30 cellular contexts compared by ENCODE assay signal in genomic region chr17:67273900-67274299, GRCh38.
"Had no signal": no experiment of that assay in that cellular context is flagged by ENCODE, and none has a peak within 500 bp of the region (broad histone marks: within the 10 kb centered on the region; RNA-seq: fewer than 3 reads in every experiment).

No MANE protein-coding gene starts in this region.

- H3K27me3 Mint-ChIP-seq: dendritic cell treated with granulocyte-macrophage colony-stimulating factor and Interleukin-4, amounts not matched to agents 40 ng/mL and 50 ng/mL, for 4 days; effector memory CD8-positive, alpha-beta T cell had no signal

- FAIRE-seq: colon, endometrium, endothelial cell of umbilical vein, frontal cortex had no signal

- DNase-seq: colonic mucosa; cortex of kidney; dermis blood vessel endothelial cell; dorsolateral prefrontal cortex; effector CD4-positive, alpha-beta T cell; effector CD8-positive, alpha-beta T cell; effector memory CD4-positive, alpha-beta T cell; effector memory CD8-positive, alpha-beta T cell; endodermal cell; erythroblast; esophagus squamous epithelium; foreskin fibroblast; foreskin keratinocyte; foreskin melanocyte; gastrocnemius medialis; glutamatergic neuron; head of caudate nucleus; heart left ventricle; heart right ventricle had no signal

- H3K4me2 ChIP-seq: hepatocyte had no signal

- H3K4me3 ChIP-seq: colonic mucosa, coronary artery, dorsolateral prefrontal cortex, esophagus muscularis mucosa, esophagus squamous epithelium, gastrocnemius medialis, gastroesophageal sphincter, heart left ventricle, heart right ventricle, hepatocyte had no signal

- H3K36me3 ChIP-seq: colonic mucosa, esophagus muscularis mucosa, esophagus squamous epithelium, gastrocnemius medialis, gastroesophageal sphincter, heart left ventricle, heart right ventricle had no signal

- H3K4me1 ChIP-seq: colonic mucosa, esophagus muscularis mucosa, esophagus squamous epithelium, foreskin keratinocyte, gastrocnemius medialis, gastroesophageal sphincter, heart left ventricle had no signal

- H3K27ac ChIP-seq: colonic mucosa, coronary artery, dorsolateral prefrontal cortex, epithelial cell of prostate, esophagus muscularis mucosa, esophagus squamous epithelium, foreskin keratinocyte, gastrocnemius medialis, gastroesophageal sphincter, heart left ventricle, heart right ventricle, hepatocyte had no signal

- H3K27ac Mint-ChIP-seq: dendritic cell treated with granulocyte-macrophage colony-stimulating factor and Interleukin-4, amounts not matched to agents 40 ng/mL and 50 ng/mL, for 4 days; endodermal cell had no signal

- H3K9me3 ChIP-seq: colonic mucosa, esophagus muscularis mucosa, esophagus squamous epithelium, gastrocnemius medialis, gastroesophageal sphincter, heart left ventricle, heart right ventricle had no signal

- H3K4me1 Mint-ChIP-seq: endodermal cell had no signal

- ATAC-seq: effector memory CD8-positive, alpha-beta T cell; esophagus mucosa; foreskin keratinocyte; gastrocnemius medialis; gastroesophageal sphincter; heart left ventricle; heart right ventricle had no signal

- H3K9me3 Mint-ChIP-seq: dendritic cell treated with granulocyte-macrophage colony-stimulating factor and Interleukin-4, amounts not matched to agents 40 ng/mL and 50 ng/mL, for 4 days; effector memory CD8-positive, alpha-beta T cell; endodermal cell had no signal

- H3K4me3 Mint-ChIP-seq: dendritic cell treated with granulocyte-macrophage colony-stimulating factor and Interleukin-4, amounts not matched to agents 40 ng/mL and 50 ng/mL, for 4 days; effector memory CD8-positive, alpha-beta T cell; endodermal cell had no signal
